Comparison of ENCODE assay signal across 1 cellular context in the genomic region with DNA sequence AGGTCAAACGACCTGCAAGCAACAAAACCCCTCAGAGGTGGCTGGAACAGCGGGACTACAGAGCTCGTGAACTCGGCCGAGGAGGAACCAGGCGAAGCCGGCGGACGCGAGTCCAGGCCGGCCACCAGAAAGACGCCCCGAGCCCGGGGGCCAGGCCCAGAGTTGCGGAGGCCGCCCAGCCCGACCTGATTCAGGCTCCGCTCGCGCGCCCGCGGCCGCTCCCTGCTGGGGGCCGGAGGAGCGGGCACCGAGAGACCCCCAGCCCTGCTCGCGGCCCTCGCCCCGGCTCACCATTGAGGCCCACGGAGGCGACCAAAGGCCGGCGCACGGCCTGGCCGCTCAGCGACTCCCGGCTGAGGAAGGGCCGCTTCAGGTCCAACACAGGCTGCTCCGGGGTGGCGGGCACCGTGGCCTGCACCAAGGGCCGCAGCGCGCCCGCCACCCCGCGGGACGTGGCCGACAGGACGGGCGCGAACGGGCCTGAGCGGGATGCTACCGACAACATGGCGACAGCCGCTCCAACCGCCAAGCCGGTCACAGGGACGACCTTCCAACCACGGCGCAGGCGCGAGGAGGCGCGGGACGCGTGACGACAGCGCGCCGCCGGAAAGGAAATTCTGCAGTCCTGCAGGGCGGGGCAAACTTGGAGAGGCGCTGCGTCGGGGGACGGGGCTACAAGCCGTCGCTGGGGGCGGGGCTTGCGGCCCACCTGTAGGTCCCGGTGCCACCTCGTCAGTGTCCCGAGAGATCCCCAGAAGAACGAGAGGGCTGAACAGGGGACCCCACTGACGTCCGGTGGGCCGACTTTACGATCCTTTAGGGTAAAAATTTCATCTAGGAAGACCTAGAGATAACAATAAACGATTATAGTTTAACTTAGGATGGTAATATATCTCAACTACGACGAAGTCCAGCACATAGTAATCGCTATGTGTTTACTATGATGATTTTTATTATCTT.
TF ChIP-seq lines count a peak whose summit lies in the region.

A gene (minus strand): TSS at position 538 of the 960 bp plus-strand sequence. CDS start 33 bp downstream, at position 505.

TF ChIP-seq in K562, 482 proteins besides CTCF, POLR2A, EP300 and RAD21 (continued from another document and continues in another):
- peak; percentile 48 for TF ChIP-seq ELF1 (tag; IDR thresholded peaks at IDR 0.05)
- TF ChIP-seq, protein P1, sequence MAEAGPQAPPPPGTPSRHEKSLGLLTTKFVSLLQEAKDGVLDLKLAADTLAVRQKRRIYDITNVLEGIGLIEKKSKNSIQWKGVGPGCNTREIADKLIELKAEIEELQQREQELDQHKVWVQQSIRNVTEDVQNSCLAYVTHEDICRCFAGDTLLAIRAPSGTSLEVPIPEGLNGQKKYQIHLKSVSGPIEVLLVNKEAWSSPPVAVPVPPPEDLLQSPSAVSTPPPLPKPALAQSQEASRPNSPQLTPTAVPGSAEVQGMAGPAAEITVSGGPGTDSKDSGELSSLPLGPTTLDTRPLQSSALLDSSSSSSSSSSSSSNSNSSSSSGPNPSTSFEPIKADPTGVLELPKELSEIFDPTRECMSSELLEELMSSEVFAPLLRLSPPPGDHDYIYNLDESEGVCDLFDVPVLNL (CRISPR knock-in tag; IDR thresholded peaks at IDR 0.05; ENCODE audit: low read depth) = no peak
- no peak for TF ChIP-seq ZNF589 (CRISPR knock-in tag; IDR thresholded peaks at IDR 0.05; ENCODE audit: low read depth)
- no peak for TF ChIP-seq ZNF584 (CRISPR knock-in tag; IDR thresholded peaks at IDR 0.05; ENCODE audit: low read depth)
- TF ChIP-seq POLR2AphosphoS5 (IDR thresholded peaks at IDR 0.05; ENCODE audit: control insufficient read depth, insufficient read depth, low read depth, low read length) = peak; percentile 33; the same call in 1 of the 2 replicates
- no peak for TF ChIP-seq STAT5A (IDR thresholded peaks at IDR 0.05; ENCODE audit: borderline replicate concordance, low read length)
- peak; percentile 63 for TF ChIP-seq U2AF1 (optimal IDR thresholded peaks at IDR 0.05; ENCODE audit: low read depth, low read length)
- TF ChIP-seq SAFB2 (IDR thresholded peaks at IDR 0.05; ENCODE audit: borderline replicate concordance, low read depth, low read length, severe bottlenecking) = no peak
- TF ChIP-seq CC2D1A (IDR thresholded peaks at IDR 0.05) = no peak
- TF ChIP-seq, protein P2, sequence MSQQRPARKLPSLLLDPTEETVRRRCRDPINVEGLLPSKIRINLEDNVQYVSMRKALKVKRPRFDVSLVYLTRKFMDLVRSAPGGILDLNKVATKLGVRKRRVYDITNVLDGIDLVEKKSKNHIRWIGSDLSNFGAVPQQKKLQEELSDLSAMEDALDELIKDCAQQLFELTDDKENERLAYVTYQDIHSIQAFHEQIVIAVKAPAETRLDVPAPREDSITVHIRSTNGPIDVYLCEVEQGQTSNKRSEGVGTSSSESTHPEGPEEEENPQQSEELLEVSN (IDR thresholded peaks at IDR 0.05; ENCODE audit: borderline replicate concordance in 1 of 2, extremely low read depth in 1 of 2, insufficient read depth in 1 of 2, insufficient read length in 1 of 2, low read depth in 1 of 2, low read length in 1 of 2, poor library complexity in 1 of 2, severe bottlenecking in 1 of 2) = peak; percentile 24 to 35
- peak; percentile 20 to 30; a peak in 1 of 4 replicates for TF ChIP-seq SIX5 (IDR thresholded peaks at IDR 0.05; ENCODE audit: borderline replicate concordance in 1 of 2, insufficient read depth in 1 of 2, low read depth in 1 of 2, low read length in 2 of 2)
- no peak for TF ChIP-seq ZNF77 (CRISPR knock-in tag; IDR thresholded peaks at IDR 0.05)
- TF ChIP-seq SMARCA4 (IDR thresholded peaks at IDR 0.05) = no peak
- peak; percentile 65; the same call in 1 of the 2 replicates for TF ChIP-seq GTF2E2 (tag; IDR thresholded peaks at IDR 0.05)
- TF ChIP-seq PCBP1 (IDR thresholded peaks at IDR 0.05; ENCODE audit: low read depth, low read length, poor library complexity, severe bottlenecking) = no peak
- peak; percentile 65 for TF ChIP-seq TBP (optimal IDR thresholded peaks at IDR 0.05; ENCODE audit: low read depth, low read length)
- TF ChIP-seq CTBP1 (IDR thresholded peaks at IDR 0.05; ENCODE audit: borderline replicate concordance) = peak; percentile 56; the same call in 1 of the 2 replicates
- TF ChIP-seq KLF10 (CRISPR knock-in tag; IDR thresholded peaks at IDR 0.05) = no peak
- no peak for TF ChIP-seq NFIC (IDR thresholded peaks at IDR 0.05)
- TF ChIP-seq, protein P3, sequence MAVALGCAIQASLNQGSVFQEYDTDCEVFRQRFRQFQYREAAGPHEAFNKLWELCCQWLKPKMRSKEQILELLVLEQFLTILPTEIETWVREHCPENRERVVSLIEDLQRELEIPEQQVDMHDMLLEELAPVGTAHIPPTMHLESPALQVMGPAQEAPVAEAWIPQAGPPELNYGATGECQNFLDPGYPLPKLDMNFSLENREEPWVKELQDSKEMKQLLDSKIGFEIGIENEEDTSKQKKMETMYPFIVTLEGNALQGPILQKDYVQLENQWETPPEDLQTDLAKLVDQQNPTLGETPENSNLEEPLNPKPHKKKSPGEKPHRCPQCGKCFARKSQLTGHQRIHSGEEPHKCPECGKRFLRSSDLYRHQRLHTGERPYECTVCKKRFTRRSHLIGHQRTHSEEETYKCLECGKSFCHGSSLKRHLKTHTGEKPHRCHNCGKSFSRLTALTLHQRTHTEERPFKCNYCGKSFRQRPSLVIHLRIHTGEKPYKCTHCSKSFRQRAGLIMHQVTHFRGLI (CRISPR knock-in tag; IDR thresholded peaks at IDR 0.05) = no peak
- TF ChIP-seq SNIP1 (IDR thresholded peaks at IDR 0.05; ENCODE audit: low read depth) = no peak
- no peak; the same call in 1 of the 2 replicates for TF ChIP-seq IRF2 (CRISPR knock-in tag; IDR thresholded peaks at IDR 0.05)
- TF ChIP-seq GATA2 (CRISPR knock-in tag; IDR thresholded peaks at IDR 0.05) = no peak
- TF ChIP-seq DACH1 (IDR thresholded peaks at IDR 0.05; ENCODE audit: partially characterized antibody) = no peak
- 0 out of 4 replicates have a peak, but pooled peaks of 1 of the 2 experiments have one; percentile 46 for TF ChIP-seq KDM4B (IDR thresholded peaks at IDR 0.05; ENCODE audit: borderline replicate concordance in 2 of 2, low read depth in 1 of 2)
- TF ChIP-seq NCOA2 (IDR thresholded peaks at IDR 0.05; ENCODE audit: partially characterized antibody in 2 of 2) = no peak
- TF ChIP-seq, protein P4, sequence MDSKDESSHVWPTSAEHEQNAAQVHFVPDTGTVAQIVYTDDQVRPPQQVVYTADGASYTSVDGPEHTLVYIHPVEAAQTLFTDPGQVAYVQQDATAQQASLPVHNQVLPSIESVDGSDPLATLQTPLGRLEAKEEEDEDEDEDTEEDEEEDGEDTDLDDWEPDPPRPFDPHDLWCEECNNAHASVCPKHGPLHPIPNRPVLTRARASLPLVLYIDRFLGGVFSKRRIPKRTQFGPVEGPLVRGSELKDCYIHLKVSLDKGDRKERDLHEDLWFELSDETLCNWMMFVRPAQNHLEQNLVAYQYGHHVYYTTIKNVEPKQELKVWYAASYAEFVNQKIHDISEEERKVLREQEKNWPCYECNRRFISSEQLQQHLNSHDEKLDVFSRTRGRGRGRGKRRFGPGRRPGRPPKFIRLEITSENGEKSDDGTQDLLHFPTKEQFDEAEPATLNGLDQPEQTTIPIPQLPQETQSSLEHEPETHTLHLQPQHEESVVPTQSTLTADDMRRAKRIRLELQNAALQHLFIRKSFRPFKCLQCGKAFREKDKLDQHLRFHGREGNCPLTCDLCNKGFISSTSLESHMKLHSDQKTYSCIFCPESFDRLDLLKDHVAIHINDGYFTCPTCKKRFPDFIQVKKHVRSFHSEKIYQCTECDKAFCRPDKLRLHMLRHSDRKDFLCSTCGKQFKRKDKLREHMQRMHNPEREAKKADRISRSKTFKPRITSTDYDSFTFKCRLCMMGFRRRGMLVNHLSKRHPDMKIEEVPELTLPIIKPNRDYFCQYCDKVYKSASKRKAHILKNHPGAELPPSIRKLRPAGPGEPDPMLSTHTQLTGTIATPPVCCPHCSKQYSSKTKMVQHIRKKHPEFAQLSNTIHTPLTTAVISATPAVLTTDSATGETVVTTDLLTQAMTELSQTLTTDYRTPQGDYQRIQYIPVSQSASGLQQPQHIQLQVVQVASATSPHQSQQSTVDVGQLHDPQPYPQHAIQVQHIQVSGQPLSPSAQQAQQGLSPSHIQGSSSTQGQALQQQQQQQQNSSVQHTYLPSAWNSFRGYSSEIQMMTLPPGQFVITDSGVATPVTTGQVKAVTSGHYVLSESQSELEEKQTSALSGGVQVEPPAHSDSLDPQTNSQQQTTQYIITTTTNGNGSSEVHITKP (IDR thresholded peaks at IDR 0.05; ENCODE audit: partially characterized antibody) = no peak
- TF ChIP-seq SIN3B (IDR thresholded peaks at IDR 0.05; ENCODE audit: low read depth) = peak; percentile 69
- TF ChIP-seq, protein P5, sequence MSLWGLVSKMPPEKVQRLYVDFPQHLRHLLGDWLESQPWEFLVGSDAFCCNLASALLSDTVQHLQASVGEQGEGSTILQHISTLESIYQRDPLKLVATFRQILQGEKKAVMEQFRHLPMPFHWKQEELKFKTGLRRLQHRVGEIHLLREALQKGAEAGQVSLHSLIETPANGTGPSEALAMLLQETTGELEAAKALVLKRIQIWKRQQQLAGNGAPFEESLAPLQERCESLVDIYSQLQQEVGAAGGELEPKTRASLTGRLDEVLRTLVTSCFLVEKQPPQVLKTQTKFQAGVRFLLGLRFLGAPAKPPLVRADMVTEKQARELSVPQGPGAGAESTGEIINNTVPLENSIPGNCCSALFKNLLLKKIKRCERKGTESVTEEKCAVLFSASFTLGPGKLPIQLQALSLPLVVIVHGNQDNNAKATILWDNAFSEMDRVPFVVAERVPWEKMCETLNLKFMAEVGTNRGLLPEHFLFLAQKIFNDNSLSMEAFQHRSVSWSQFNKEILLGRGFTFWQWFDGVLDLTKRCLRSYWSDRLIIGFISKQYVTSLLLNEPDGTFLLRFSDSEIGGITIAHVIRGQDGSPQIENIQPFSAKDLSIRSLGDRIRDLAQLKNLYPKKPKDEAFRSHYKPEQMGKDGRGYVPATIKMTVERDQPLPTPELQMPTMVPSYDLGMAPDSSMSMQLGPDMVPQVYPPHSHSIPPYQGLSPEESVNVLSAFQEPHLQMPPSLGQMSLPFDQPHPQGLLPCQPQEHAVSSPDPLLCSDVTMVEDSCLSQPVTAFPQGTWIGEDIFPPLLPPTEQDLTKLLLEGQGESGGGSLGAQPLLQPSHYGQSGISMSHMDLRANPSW (CRISPR knock-in tag; IDR thresholded peaks at IDR 0.05) = no peak
- peak; percentile 94 for TF ChIP-seq POLR2G (IDR thresholded peaks at IDR 0.05; ENCODE audit: low read depth, low read length)
- no peak for TF ChIP-seq TRIM28 (IDR thresholded peaks at IDR 0.05)
- TF ChIP-seq, protein P6, sequence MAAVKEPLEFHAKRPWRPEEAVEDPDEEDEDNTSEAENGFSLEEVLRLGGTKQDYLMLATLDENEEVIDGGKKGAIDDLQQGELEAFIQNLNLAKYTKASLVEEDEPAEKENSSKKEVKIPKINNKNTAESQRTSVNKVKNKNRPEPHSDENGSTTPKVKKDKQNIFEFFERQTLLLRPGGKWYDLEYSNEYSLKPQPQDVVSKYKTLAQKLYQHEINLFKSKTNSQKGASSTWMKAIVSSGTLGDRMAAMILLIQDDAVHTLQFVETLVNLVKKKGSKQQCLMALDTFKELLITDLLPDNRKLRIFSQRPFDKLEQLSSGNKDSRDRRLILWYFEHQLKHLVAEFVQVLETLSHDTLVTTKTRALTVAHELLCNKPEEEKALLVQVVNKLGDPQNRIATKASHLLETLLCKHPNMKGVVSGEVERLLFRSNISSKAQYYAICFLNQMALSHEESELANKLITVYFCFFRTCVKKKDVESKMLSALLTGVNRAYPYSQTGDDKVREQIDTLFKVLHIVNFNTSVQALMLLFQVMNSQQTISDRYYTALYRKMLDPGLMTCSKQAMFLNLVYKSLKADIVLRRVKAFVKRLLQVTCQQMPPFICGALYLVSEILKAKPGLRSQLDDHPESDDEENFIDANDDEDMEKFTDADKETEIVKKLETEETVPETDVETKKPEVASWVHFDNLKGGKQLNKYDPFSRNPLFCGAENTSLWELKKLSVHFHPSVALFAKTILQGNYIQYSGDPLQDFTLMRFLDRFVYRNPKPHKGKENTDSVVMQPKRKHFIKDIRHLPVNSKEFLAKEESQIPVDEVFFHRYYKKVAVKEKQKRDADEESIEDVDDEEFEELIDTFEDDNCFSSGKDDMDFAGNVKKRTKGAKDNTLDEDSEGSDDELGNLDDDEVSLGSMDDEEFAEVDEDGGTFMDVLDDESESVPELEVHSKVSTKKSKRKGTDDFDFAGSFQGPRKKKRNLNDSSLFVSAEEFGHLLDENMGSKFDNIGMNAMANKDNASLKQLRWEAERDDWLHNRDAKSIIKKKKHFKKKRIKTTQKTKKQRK (IDR thresholded peaks at IDR 0.05; ENCODE audit: borderline replicate concordance, low read depth, low read length) = no peak
- TF ChIP-seq GTF2A2 (tag; IDR thresholded peaks at IDR 0.05) = no peak
- TF ChIP-seq, protein P7, sequence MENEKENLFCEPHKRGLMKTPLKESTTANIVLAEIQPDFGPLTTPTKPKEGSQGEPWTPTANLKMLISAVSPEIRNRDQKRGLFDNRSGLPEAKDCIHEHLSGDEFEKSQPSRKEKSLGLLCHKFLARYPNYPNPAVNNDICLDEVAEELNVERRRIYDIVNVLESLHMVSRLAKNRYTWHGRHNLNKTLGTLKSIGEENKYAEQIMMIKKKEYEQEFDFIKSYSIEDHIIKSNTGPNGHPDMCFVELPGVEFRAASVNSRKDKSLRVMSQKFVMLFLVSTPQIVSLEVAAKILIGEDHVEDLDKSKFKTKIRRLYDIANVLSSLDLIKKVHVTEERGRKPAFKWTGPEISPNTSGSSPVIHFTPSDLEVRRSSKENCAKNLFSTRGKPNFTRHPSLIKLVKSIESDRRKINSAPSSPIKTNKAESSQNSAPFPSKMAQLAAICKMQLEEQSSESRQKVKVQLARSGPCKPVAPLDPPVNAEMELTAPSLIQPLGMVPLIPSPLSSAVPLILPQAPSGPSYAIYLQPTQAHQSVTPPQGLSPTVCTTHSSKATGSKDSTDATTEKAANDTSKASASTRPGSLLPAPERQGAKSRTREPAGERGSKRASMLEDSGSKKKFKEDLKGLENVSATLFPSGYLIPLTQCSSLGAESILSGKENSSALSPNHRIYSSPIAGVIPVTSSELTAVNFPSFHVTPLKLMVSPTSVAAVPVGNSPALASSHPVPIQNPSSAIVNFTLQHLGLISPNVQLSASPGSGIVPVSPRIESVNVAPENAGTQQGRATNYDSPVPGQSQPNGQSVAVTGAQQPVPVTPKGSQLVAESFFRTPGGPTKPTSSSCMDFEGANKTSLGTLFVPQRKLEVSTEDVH (IDR thresholded peaks at IDR 0.05; ENCODE audit: low read depth, partially characterized antibody) = no peak
- no peak for TF ChIP-seq ZFP30 (CRISPR knock-in tag; IDR thresholded peaks at IDR 0.05; ENCODE audit: borderline replicate concordance)
